In the genomic region with DNA sequence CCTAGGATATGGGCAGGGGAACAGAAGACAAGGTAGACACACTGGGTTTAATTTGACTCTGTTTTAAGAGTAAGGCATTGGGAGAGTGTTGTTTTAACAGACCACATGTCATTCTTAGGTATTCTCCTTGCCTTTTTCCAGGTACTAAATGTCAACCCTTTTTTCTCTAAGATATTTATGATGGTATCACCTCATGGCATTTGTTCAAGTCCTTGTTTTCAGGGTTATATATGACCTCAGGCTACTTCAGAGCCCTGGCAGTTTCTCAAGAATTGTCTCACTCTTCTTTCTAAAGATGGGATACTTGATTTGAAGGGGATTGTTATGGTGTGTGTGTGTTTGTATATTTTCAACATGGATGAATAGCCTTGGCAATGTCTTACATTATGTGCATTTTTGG, we compare ENCODE assay signal across 25 cellular contexts.
"Had no signal": no experiment of that assay in that cellular context is flagged by ENCODE, and none has a peak within 500 bp of the region (broad histone marks: within the 10 kb centered on the region; RNA-seq: fewer than 3 reads in every experiment).

No MANE protein-coding gene starts in this region.

- H3K9me3 Mint-ChIP-seq: activated B cell treated with CpG ODN at 0.5 μM for 24 hours; activated CD4-positive, alpha-beta T cell treated with anti-CD3 and anti-CD28 coated beads, Interleukin-2, amount 10 ng/mL, durations not matched to agents 24 days and 14 days; activated naive CD4-positive, alpha-beta T cell treated with anti-CD3 and anti-CD28 coated beads, Interleukin-2, amount 50 U/mL, for 24 hours; activated T-cell treated with anti-CD3 and anti-CD28 coated beads, Interleukin-2, amount 50 U/mL, for 24 hours; activated T-helper 1 cell treated with anti-CD3 and anti-CD28 coated beads, Interleukin-12 subunit alpha, Interleukin-12 subunit beta, Interleukin-2, Interleukin-4 antibody, amounts not matched to agents 30 ng/mL and 10 ng/mL and 1 ng/mL, durations not matched to agents 14 hours and 24 hours and 36 hours; T-cell had no signal

- H3K36me3 Mint-ChIP-seq: activated CD8-positive, alpha-beta memory T cell treated with anti-CD3 and anti-CD28 coated beads, Interleukin-2, amount 10 ng/mL, durations not matched to agents 7 days and 5 days; activated naive CD4-positive, alpha-beta T cell treated with anti-CD3 and anti-CD28 coated beads, Interleukin-2, amount 50 U/mL, for 24 hours; T-cell had no signal

- H3K27me3 ChIP-seq: brain microvascular endothelial cell, cardiac muscle cell had no signal

- H3K27me3 Mint-ChIP-seq: activated B cell treated with CpG ODN at 0.5 μM for 24 hours; activated CD8-positive, alpha-beta memory T cell treated with anti-CD3 and anti-CD28 coated beads, Interleukin-2, amount 10 ng/mL, durations not matched to agents 7 days and 5 days had no signal

- H3K36me3 ChIP-seq: brain microvascular endothelial cell, cardiac muscle cell had no signal

- ATAC-seq: activated CD8-positive, alpha-beta memory T cell treated with anti-CD3 and anti-CD28 coated beads, Interleukin-2, amount 10 ng/mL, durations not matched to agents 7 days and 5 days; Right ventricle myocardium inferior; T-cell had no signal

- H3K4me1 Mint-ChIP-seq: activated B cell treated with CpG ODN at 0.5 μM for 24 hours; activated CD4-positive, alpha-beta T cell treated with anti-CD3 and anti-CD28 coated beads, Interleukin-2, amount 10 ng/mL, durations not matched to agents 24 days and 14 days; activated CD8-positive, alpha-beta memory T cell treated with anti-CD3 and anti-CD28 coated beads, Interleukin-2, amount 10 ng/mL, durations not matched to agents 7 days and 5 days; activated naive CD4-positive, alpha-beta T cell treated with anti-CD3 and anti-CD28 coated beads, Interleukin-2, amount 50 U/mL, for 24 hours; T-cell had no signal

- H3K27ac ChIP-seq: brain microvascular endothelial cell, cardiac muscle cell, SK-N-MC had no signal

- H3K4me3 Mint-ChIP-seq: activated B cell treated with CpG ODN at 0.5 μM for 24 hours; activated CD4-positive, alpha-beta T cell treated with anti-CD3 and anti-CD28 coated beads, Interleukin-2, amount 10 ng/mL, durations not matched to agents 24 days and 14 days; activated CD8-positive, alpha-beta memory T cell treated with anti-CD3 and anti-CD28 coated beads, Interleukin-2, amount 10 ng/mL, durations not matched to agents 7 days and 5 days; activated naive CD4-positive, alpha-beta T cell treated with anti-CD3 and anti-CD28 coated beads, Interleukin-2, amount 50 U/mL, for 24 hours; activated T-cell treated with anti-CD3 and anti-CD28 coated beads, Interleukin-2, amount 50 U/mL, for 24 hours; activated T-helper 1 cell treated with anti-CD3 and anti-CD28 coated beads, Interleukin-12 subunit alpha, Interleukin-12 subunit beta, Interleukin-2, Interleukin-4 antibody, amounts not matched to agents 30 ng/mL and 10 ng/mL and 1 ng/mL, durations not matched to agents 14 hours and 24 hours and 36 hours; T-cell had no signal

- H3K4me3 ChIP-seq: cardiac muscle cell, SK-N-MC had no signal

- H3K27ac Mint-ChIP-seq: activated B cell treated with CpG ODN at 0.5 μM for 24 hours; activated CD4-positive, alpha-beta T cell treated with anti-CD3 and anti-CD28 coated beads, Interleukin-2, amount 10 ng/mL, durations not matched to agents 24 days and 14 days; activated CD8-positive, alpha-beta memory T cell treated with anti-CD3 and anti-CD28 coated beads, Interleukin-2, amount 10 ng/mL, durations not matched to agents 7 days and 5 days; activated naive CD4-positive, alpha-beta T cell treated with anti-CD3 and anti-CD28 coated beads, Interleukin-2, amount 50 U/mL, for 24 hours; activated T-cell treated with anti-CD3 and anti-CD28 coated beads, Interleukin-2, amount 50 U/mL, for 24 hours; activated T-helper 1 cell treated with anti-CD3 and anti-CD28 coated beads, Interleukin-12 subunit alpha, Interleukin-12 subunit beta, Interleukin-2, Interleukin-4 antibody, amounts not matched to agents 30 ng/mL and 10 ng/mL and 1 ng/mL, durations not matched to agents 14 hours and 24 hours and 36 hours; T-cell had no signal

- DNase-seq: activated B cell treated with CpG ODN at 0.5 μM for 24 hours; activated CD4-positive, alpha-beta T cell treated with anti-CD3 and anti-CD28 coated beads for 1 hour; activated CD4-positive, alpha-beta T cell treated with anti-CD3 and anti-CD28 coated beads, Interleukin-2, amount 10 ng/mL, durations not matched to agents 24 days and 14 days; activated CD4-positive, alpha-beta T cell treated with anti-CD3 and anti-CD28 coated beads, Interleukin-2, amount 50 U/mL, for 48 hours; activated CD8-positive, alpha-beta memory T cell treated with anti-CD3 and anti-CD28 coated beads, Interleukin-2, amount 10 ng/mL, durations not matched to agents 7 days and 5 days; activated effector memory CD4-positive, alpha-beta T cell treated with Interleukin-2 at 50 U/mL for 16 hours; activated naive CD4-positive, alpha-beta T cell; activated T-cell treated with anti-CD3 and anti-CD28 coated beads, Interleukin-2, amount 50 U/mL, for 24 hours; amygdala; brain microvascular endothelial cell; NCI-H1048; NCI-H1930; NCI-H345; NCI-H510A; NCI-H526 treated with DMSO at 0.1 percent for 48 hours; NCI-H82; RPMI8226; T-cell; T-helper 2 cell; T1000 had no signal
